In genomic region chr14:39108791-39109190, GRCh38 we compare ENCODE assay signal across 1 cellular context.
A peak's percentile ranks its signal among the peaks of the same experiment; 100 is the strongest.
TF ChIP-seq lines count a peak whose summit lies in the region.

No MANE protein-coding gene starts in this region.

TF ChIP-seq in IMR-90, 13 proteins besides CTCF, POLR2A, EP300 and RAD21:
- TF ChIP-seq USF2 (IDR thresholded peaks at IDR 0.05; ENCODE audit: low read depth, low read length) (no peak), MAFK (IDR thresholded peaks at IDR 0.05; ENCODE audit: low read depth, low read length) (peak; percentile 48; the same call in 1 of the 2 replicates)
TF ChIP-seq in IMR-90: peak in this region for 1.
